ENCODE assay signal across 31 cellular contexts in the genomic region with DNA sequence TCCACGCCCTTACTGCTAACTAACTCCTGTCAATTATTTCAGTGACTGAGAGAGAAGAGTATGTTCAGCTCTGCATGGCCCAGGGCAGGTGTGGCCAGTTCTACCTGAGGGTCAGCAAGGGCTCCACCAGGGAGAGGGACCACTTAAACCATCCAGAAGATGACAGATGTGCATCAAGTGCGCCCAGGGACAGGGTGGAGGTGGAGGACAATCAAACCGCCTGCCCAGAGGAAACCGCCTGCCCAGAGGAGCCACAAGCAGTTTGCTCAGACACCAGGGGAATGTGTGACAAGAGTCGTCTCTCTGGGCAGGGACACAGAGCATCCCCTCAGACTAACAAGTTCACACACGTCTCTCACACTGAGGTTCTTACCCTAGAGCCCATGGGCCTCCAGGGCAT.
"Had no signal": no experiment of that assay in that cellular context is flagged by ENCODE, and none has a peak within 500 bp of the region (broad histone marks: within the 10 kb centered on the region; RNA-seq: fewer than 3 reads in every experiment).

No MANE protein-coding gene starts in this region.

- H3K27ac Mint-ChIP-seq: activated B cell treated with CpG ODN at 0.5 μM for 24 hours; activated naive CD4-positive, alpha-beta T cell treated with anti-CD3 and anti-CD28 coated beads, Interleukin-2, amount 10 ng/mL, durations not matched to agents 7 days and 5 days; activated naive CD8-positive, alpha-beta T cell treated with anti-CD3 and anti-CD28 coated beads, Interleukin-2, amount 10 ng/mL, durations not matched to agents 7 days and 5 days; activated T-cell treated with anti-CD3 and anti-CD28 coated beads, Interleukin-2, amount 50 U/mL, for 24 hours; activated T-cell treated with anti-CD3 and anti-CD28 coated beads, Interleukin-2, amount 50 U/mL, for 72 hours; brain; T-helper 17 cell; T-helper 2 cell treated with Interferon-gamma antibody and Interleukin-4, amounts not matched to agents 5 μg/mL and 100 μg/mL, for 36 hours had no signal

- H3K4me3 Mint-ChIP-seq: activated B cell treated with CpG ODN at 0.5 μM for 24 hours; activated naive CD4-positive, alpha-beta T cell treated with anti-CD3 and anti-CD28 coated beads, Interleukin-2, amount 10 ng/mL, durations not matched to agents 7 days and 5 days; activated naive CD8-positive, alpha-beta T cell treated with anti-CD3 and anti-CD28 coated beads, Interleukin-2, amount 10 ng/mL, durations not matched to agents 7 days and 5 days; activated T-cell treated with anti-CD3 and anti-CD28 coated beads, Interleukin-2, amount 50 U/mL, for 24 hours; activated T-cell treated with anti-CD3 and anti-CD28 coated beads, Interleukin-2, amount 50 U/mL, for 72 hours; brain; T-helper 17 cell; T-helper 2 cell treated with Interferon-gamma antibody and Interleukin-4, amounts not matched to agents 5 μg/mL and 100 μg/mL, for 36 hours had no signal

- H3K4me3 ChIP-seq: ascending aorta, breast epithelium, cardiac muscle cell, colonic mucosa, esophagus squamous epithelium, gastroesophageal sphincter had no signal

- H3K27ac ChIP-seq: ascending aorta, breast epithelium, cardiac muscle cell, colonic mucosa, epithelial cell of prostate, esophagus squamous epithelium, gastroesophageal sphincter, WERI-Rb-1 had no signal

- H3K9me3 Mint-ChIP-seq: activated naive CD4-positive, alpha-beta T cell treated with anti-CD3 and anti-CD28 coated beads, Interleukin-2, amount 50 U/mL, for 72 hours; activated naive CD8-positive, alpha-beta T cell treated with anti-CD3 and anti-CD28 coated beads, Interleukin-2, amount 10 ng/mL, durations not matched to agents 7 days and 5 days; activated T-cell treated with anti-CD3 and anti-CD28 coated beads, Interleukin-2, amount 50 U/mL, for 24 hours; activated T-cell treated with anti-CD3 and anti-CD28 coated beads, Interleukin-2, amount 50 U/mL, for 72 hours had no signal

- H3K27me3 ChIP-seq: ascending aorta, breast epithelium, cardiac muscle cell, colonic mucosa, gastroesophageal sphincter had no signal

- H3K36me3 Mint-ChIP-seq: activated naive CD4-positive, alpha-beta T cell treated with anti-CD3 and anti-CD28 coated beads, Interleukin-2, amount 50 U/mL, for 72 hours had no signal

- H3K9me3 ChIP-seq: ascending aorta, breast epithelium, colonic mucosa, esophagus squamous epithelium, gastroesophageal sphincter had no signal

- ATAC-seq: activated CD4-positive, CD25-positive, alpha-beta regulatory T cell treated with anti-CD3 and anti-CD28 coated beads, Interleukin-2, amount 50 U/mL, for 24 hours; activated naive CD4-positive, alpha-beta T cell treated with anti-CD3 and anti-CD28 coated beads, Interleukin-2, amount 50 U/mL, for 72 hours; activated T-cell treated with anti-CD3 and anti-CD28 coated beads, Interleukin-2, amount 50 U/mL, for 72 hours; gastroesophageal sphincter; T-helper 17 cell had no signal

- H3K4me1 ChIP-seq: ascending aorta, breast epithelium, colonic mucosa, esophagus squamous epithelium, gastroesophageal sphincter had no signal

- H3K36me3 ChIP-seq: ascending aorta, breast epithelium, colonic mucosa, esophagus squamous epithelium, gastroesophageal sphincter, WERI-Rb-1 had no signal

- H3K27me3 Mint-ChIP-seq: activated B cell treated with CpG ODN at 0.5 μM for 24 hours had no signal

- DNase-seq: activated B cell treated with CpG ODN at 0.5 μM for 24 hours; activated CD4-positive, alpha-beta T cell treated with anti-CD3 and anti-CD28 coated beads for 48 hours; activated CD4-positive, alpha-beta T cell treated with anti-CD3 and anti-CD28 coated beads, Interleukin-2, amount 50 U/mL, for 1 hour; activated CD4-positive, alpha-beta T cell treated with anti-CD3 and anti-CD28 coated beads, Interleukin-2, amount 50 U/mL, for 48 hours; activated CD8-positive, alpha-beta memory T cell treated with anti-CD3 and anti-CD28 coated beads, Interleukin-2, amount 50 U/mL, for 48 hours; activated gamma-delta T cell; activated naive CD4-positive, alpha-beta T cell; activated naive CD4-positive, alpha-beta T cell treated with anti-CD3 and anti-CD28 coated beads, Interleukin-2, amount 10 ng/mL, durations not matched to agents 7 days and 5 days; activated naive CD8-positive, alpha-beta T cell treated with anti-CD3 and anti-CD28 coated beads, Interleukin-2, amount 10 ng/mL, durations not matched to agents 7 days and 5 days; activated T-cell treated with anti-CD3 and anti-CD28 coated beads for 4 hours; activated T-cell treated with anti-CD3 and anti-CD28 coated beads, Interleukin-2, amount 50 U/mL, for 24 hours; activated T-cell treated with anti-CD3 and anti-CD28 coated beads, Interleukin-2, amount 50 U/mL, for 72 hours; central memory CD4-positive, alpha-beta T cell; cerebellar nuclear complex; colonic mucosa; effector CD8-positive, alpha-beta T cell; esophagus squamous epithelium; foreskin melanocyte; T-helper 1 cell; T-helper 17 cell; T1000; WERI-Rb-1 had no signal
